In the genomic region with DNA sequence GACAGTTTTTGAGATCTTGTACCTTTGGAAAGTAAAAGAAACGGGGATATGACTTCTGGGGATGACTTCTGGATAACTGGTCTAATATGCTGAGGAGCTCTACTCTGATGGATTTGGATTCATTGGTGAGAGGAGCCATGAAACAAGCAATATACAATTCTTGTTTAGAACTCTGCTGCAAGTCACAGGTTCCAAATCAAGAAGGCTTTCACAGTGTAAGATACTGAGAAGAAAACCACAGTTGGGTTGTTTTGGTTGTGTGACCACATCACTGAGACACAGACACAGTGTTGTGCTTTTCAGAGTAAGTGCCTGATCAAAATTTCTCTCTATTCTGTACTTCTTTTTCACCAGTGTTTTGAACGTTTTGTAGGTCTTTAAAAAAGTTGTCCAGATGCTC, we compare ENCODE assay signal across 11 cellular contexts. TPM values are rescaled to one million over a fixed set of nuclear protein-coding genes. Genes with fewer than 3 reads are reported as not detected.
DNase-seq lines count a peak whose midpoint lies in the region; ATAC-seq, FAIRE-seq and TF ChIP-seq lines count a peak whose summit lies in the region.
"Had no signal": no experiment of that assay in that cellular context is flagged by ENCODE, and none has a peak within 500 bp of the region (broad histone marks: within the 10 kb centered on the region; RNA-seq: fewer than 3 reads in every experiment).

No MANE protein-coding gene starts in this region.

- H3K27ac Mint-ChIP-seq in T-cell, result peak overlapping the region; percentile 96 to 99

- H3K4me3 ChIP-seq in HEK293 (ENCODE audit: low read depth, low read length), result no peak overlapping the region
- H3K4me3 ChIP-seq in mucosa of rectum (ENCODE audit: low read length in 2 of 2), result no peak overlapping the region
- no peak overlapping the region for H3K4me3 ChIP-seq in esophagus muscularis mucosa

- ATAC-seq in T-cell (replicated peaks in 1 of 4) (peak; percentile 84 to 92 (median 90)), GM19395 (IDR thresholded peaks at IDR 0.05; ENCODE audit: unreplicated experiment) (no peak)

- H3K36me3 Mint-ChIP-seq in T-cell, result peaks cover 2% of the 10 kb centered on the region

- CTCF ChIA-PET in HEK293 (lab: Yijun Ruan, JAX) (no interaction called here), T-cell (lab: Charles Lee) (interaction anchor here in 1 of 2 donors (0.5 to 2.7 kb wide), 7 partner anchors 9 to 1276 kb away, joined by 3 to 23 read pairs (median 7); no protein-coding TSS in a partner anchor)

- no peaks in the 10 kb centered on the region for H3K27me3 Mint-ChIP-seq in T-cell

- peaks cover 69 to 79% (median 76%) of the 10 kb centered on the region in 3 donors for H3K4me1 Mint-ChIP-seq in T-cell

- TF ChIP-seq CTCF in HEK293 (tag by site-specific recombination; IDR thresholded peaks at IDR 0.05) (no peak), esophagus muscularis mucosa (IDR thresholded peaks at IDR 0.05) (no peak)

- no peak overlapping the region for H3K9ac ChIP-seq in mucosa of rectum (ENCODE audit: low read depth in 1 of 2, low read length in 2 of 2)

- H3K36me3 ChIP-seq in HEK293 (ENCODE audit: control insufficient read depth in 2 of 2, insufficient read depth in 1 of 2, low read length in 2 of 2) (no peaks in the 10 kb centered on the region), mucosa of rectum (ENCODE audit: control insufficient read depth in 2 of 2, insufficient read depth in 2 of 2, low read length in 2 of 2) (no peaks in the 10 kb centered on the region), esophagus muscularis mucosa (no peaks in the 10 kb centered on the region)

- no peaks in the 10 kb centered on the region for H3K9me3 ChIP-seq in HEK293 (ENCODE audit: control insufficient read depth, insufficient read depth, low read depth, low read length)
- no peaks in the 10 kb centered on the region for H3K9me3 ChIP-seq in mucosa of rectum (ENCODE audit: control insufficient read depth in 2 of 2, low read length in 2 of 2)
- H3K9me3 ChIP-seq in esophagus muscularis mucosa, result no peaks in the 10 kb centered on the region

- no peak for DNase-seq in GM12892 (ENCODE audit: insufficient read length)
- peak in 22 of 34 experiments; percentile 38 to 74 (median 54) for DNase-seq in T-cell
- DNase-seq in pons (ENCODE audit: low spot score), result no peak
- no peak for DNase-seq in esophagus muscularis mucosa (ENCODE audit: extremely low spot score)
- DNase-seq in head of caudate nucleus, result no peak

- intact Hi-C loops in esophagus muscularis mucosa (cut with DNase I), result no loop called here
- intact Hi-C loops in head of caudate nucleus (cut with DNase I), result no loop called here

- H3K9me3 Mint-ChIP-seq in T-cell, result no peaks in the 10 kb centered on the region

- no peak for TF ChIP-seq POLR2A in GM12892 (IDR thresholded peaks at IDR 0.05; ENCODE audit: low read depth, low read length)
- no peak for TF ChIP-seq POLR2A in esophagus muscularis mucosa (IDR thresholded peaks at IDR 0.05; ENCODE audit: low read depth)

- WGBS in esophagus muscularis mucosa, result 73% methylated on average over 2 of the region's 2 CpGs

- POLR2A ChIA-PET in HEK293 (lab: Yijun Ruan, JAX) (no interaction called here), T-cell (lab: Charles Lee) (interaction anchor here (0.6 to 5.5 kb wide), 17 partner anchors 9 to 35 kb away, joined by 3 to 199 read pairs (median 7); a partner anchor contains a TSS)

- no peak for TF ChIP-seq EP300 in esophagus muscularis mucosa (IDR thresholded peaks at IDR 0.05)

- no peak overlapping the region for H3K27ac ChIP-seq in HEK293 (ENCODE audit: extremely low read depth, low read depth, low read length)
- peak overlapping the region; percentile 2 to 39 for H3K27ac ChIP-seq in mucosa of rectum (ENCODE audit: low read depth in 2 of 2, low read length in 2 of 2)
- no peak overlapping the region for H3K27ac ChIP-seq in esophagus muscularis mucosa (replicated peaks in 1 of 4)

- FAIRE-seq in GM12892 (lab: Jason Lieb, UNC), result peak; percentile 77
- FAIRE-seq: astrocyte, HTR-8/SVneo, urothelium cell line had no signal

- H3K4me1 ChIP-seq in HEK293 (ENCODE audit: control insufficient read depth, insufficient read depth, low read length) (no peaks in the 10 kb centered on the region), mucosa of rectum (ENCODE audit: control insufficient read depth in 2 of 2, insufficient read depth in 2 of 2, low read length in 2 of 2) (peaks cover 0 to 5% of the 10 kb centered on the region in 2 donors), esophagus muscularis mucosa (no peaks in the 10 kb centered on the region)

- H3K4me3 Mint-ChIP-seq in T-cell, result peak overlapping the region; percentile 70 to 78 (median 71)

- H3K27me3 ChIP-seq in mucosa of rectum (ENCODE audit: control insufficient read depth in 2 of 2, insufficient read depth in 2 of 2, low read length in 2 of 2), result no peaks in the 10 kb centered on the region
- H3K27me3 ChIP-seq in esophagus muscularis mucosa, result no peaks in the 10 kb centered on the region

TF ChIP-seq in HEK293, 187 proteins besides CTCF, POLR2A, EP300 and RAD21:
- TF ChIP-seq ZNF335 (tag by site-specific recombination; conservative IDR thresholded peaks at IDR 0.05) (0 out of 2 replicates have a peak, but pooled peaks have one; percentile 18), ZNF514 (tag by site-specific recombination; IDR thresholded peaks at IDR 0.05) (no peak)

RNA-seq across cellular contexts. Expression of a gene that starts 13.1 kb away (rescaled TPM):
- polyA plus RNA-seq in GM12892 (2012; ENCODE audit: missing spikeins), result 83.0 TPM
- total RNA-seq in T-cell (100 to 1,000 TPM; 241 to 754 (median 311) TPM), esophagus muscularis mucosa (10 to 100 TPM; 22.4 to 43.6 (median 30.9) TPM)

RNA-seq across cellular contexts. Expression of a gene that starts 13.2 kb away (rescaled TPM):
- 0.74 TPM for polyA plus RNA-seq in GM12892 (2012; ENCODE audit: missing spikeins)
- total RNA-seq in T-cell, result 1 to 10 TPM; 5.7 to 6.8 (median 6.5) TPM
- total RNA-seq in esophagus muscularis mucosa, result 1 to 10 TPM in 3 of 4 donors, under 1 TPM in 1; 0.78 to 5.6 (median 1.3) TPM

RNA-seq across cellular contexts. Expression of a gene that starts 44.9 kb away (rescaled TPM):
- 0.28 TPM for polyA plus RNA-seq in GM12892 (2012; ENCODE audit: missing spikeins)
- under 1 TPM in 3 of 5 donors, not detected in 2; 0.19 to 0.96 (median 0.30) TPM for total RNA-seq in T-cell
- total RNA-seq in esophagus muscularis mucosa, result not detected

Comparison
In these comparisons a context has a peak if more than half of its experiments do, and no peak if none do; other contexts are left out.
1. DNase-seq: peak in T-cell (22 of 34); none in GM12892 (single experiment), pons (single experiment), esophagus muscularis mucosa (single experiment) and head of caudate nucleus (0 of 42).
2. H3K27ac ChIP-seq: peak in mucosa of rectum (2 of 2); none in HEK293 (single experiment) and esophagus muscularis mucosa (0 of 4).
3. RNA of a gene that starts 13.1 kb away (total RNA-seq): 241 to 754 TPM in T-cell; 22.4 to 43.6 TPM in esophagus muscularis mucosa; every median in the first group is over 4 times any median in the second.